Comparison of ENCODE assay signal across 8 cellular contexts in the genomic region with DNA sequence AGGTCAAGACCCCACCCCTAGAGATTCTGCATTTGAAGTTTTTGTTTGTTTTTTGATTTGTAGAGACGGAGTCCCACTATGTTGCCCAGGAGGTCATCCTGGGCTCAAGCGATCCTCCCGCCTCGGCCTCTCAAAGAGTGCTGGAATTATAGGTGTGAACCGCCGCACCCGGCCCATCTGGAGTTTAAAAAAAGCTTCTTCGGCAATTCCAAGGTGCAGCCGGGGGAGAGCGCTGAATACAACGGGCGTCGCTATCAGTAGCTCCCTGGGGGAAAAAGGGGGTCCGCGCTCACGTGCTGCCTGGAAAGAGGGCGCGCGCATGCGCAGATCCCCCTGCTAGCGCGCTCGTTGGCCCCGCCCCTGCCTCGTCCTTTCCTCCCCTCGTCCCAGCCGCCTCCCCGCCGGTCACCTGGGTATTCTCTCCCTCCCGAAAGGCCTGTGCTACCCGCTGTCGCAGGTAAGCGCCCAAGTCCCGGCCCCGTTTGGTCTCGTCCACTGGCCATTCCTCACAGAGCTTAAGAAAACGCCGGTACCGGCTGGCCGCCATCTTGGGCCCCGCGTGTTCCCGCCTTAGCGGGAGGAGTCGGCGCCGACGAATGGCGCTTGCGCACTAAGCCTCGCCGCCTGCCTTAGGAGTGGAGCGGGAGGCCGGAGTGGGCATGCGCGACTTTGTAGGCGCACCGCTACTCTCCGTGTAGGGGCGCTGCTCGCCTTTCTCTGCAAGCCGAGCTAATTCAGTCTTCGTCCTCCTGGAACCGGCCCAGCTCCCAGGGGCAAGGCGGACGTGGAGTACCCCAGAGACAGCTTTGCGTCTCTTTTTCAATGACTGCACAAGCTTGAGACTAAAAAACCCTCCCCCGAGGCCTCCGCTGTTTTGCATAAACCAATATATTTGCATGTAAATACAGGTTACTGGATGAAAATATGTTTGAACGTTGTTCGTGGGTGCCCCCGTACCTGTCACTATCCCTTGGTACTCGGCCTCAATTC. TPM values are rescaled to one million over a fixed set of nuclear protein-coding genes. Genes with fewer than 3 reads are reported as not detected.
DNase-seq lines count a peak whose midpoint lies in the region; ATAC-seq and TF ChIP-seq lines count a peak whose summit lies in the region.

Gene UQCC2, minus strand, starts transcription at position 561 of the 990 bp plus-strand sequence. Its CDS starts 14 bp downstream, at position 547.

- no peaks in the 10 kb centered on the region for H3K9me3 ChIP-seq in Panc1 (ENCODE audit: control insufficient read depth, insufficient read depth, low read depth, low read length)
- H3K9me3 ChIP-seq in muscle layer of duodenum (ENCODE audit: control insufficient read depth in 1 of 2, low read length in 2 of 2) = no peaks in the 10 kb centered on the region

- BruUV-seq in Panc1 (replicated peaks; lab: Mats Ljungman, UMichigan) = no TSS peak

- peak within 1 kb of the TSS; percentile 98 for H3K4me3 Mint-ChIP-seq in activated T-cell treated with anti-CD3 and anti-CD28 coated beads, Interleukin-2, amount 50 U/mL, for 4 hours

- H4K20me1 ChIP-seq in KMS-11 (ENCODE audit: insufficient read depth) = no peaks in the 10 kb centered on the region

- peak within 1 kb of the TSS; percentile 59 for H3K4me3 ChIP-seq in KMS-11 (IDR thresholded peaks at IDR 0.05; ENCODE audit: insufficient read depth, low read depth, low read length)
- H3K4me3 ChIP-seq in Panc1 (ENCODE audit: low read depth in 2 of 2, low read length in 2 of 2) = peak within 1 kb of the TSS; percentile 68 to 88
- peak within 1 kb of the TSS; percentile 76 to 81 for H3K4me3 ChIP-seq in muscle layer of duodenum (ENCODE audit: low read depth in 1 of 2, low read length in 2 of 2)

- H3K4me1 Mint-ChIP-seq in activated T-cell treated with anti-CD3 and anti-CD28 coated beads, Interleukin-2, amount 50 U/mL, for 4 hours (ENCODE audit: low read depth) = peaks cover 35% of the 10 kb centered on the region

- H3K36me3 Mint-ChIP-seq in activated T-cell treated with anti-CD3 and anti-CD28 coated beads, Interleukin-2, amount 50 U/mL, for 4 hours (ENCODE audit: insufficient read depth) = peaks cover 26% of the 10 kb centered on the region

- H3K4me2 ChIP-seq in KMS-11 = peak within 1 kb of the TSS; percentile 100

- POLR2A ChIA-PET in Panc1 (lab: Charles Lee) = interaction anchor here (0.5 to 0.6 kb wide), 8 partner anchors 8 to 676 kb away, joined by 3 to 8 read pairs (median 3); no protein-coding TSS in a partner anchor

- in situ Hi-C loops in Panc1 (cut with HindIII; ENCODE audit: low pct_unique_long_range_greater_than_20kb, low sequenced_read_pairs) = no loop called here

- H3K4me1 ChIP-seq in KMS-11 (ENCODE audit: low read depth, poor library complexity, severe bottlenecking) = peaks cover 16% of the 10 kb centered on the region
- H3K4me1 ChIP-seq in Panc1 (ENCODE audit: control insufficient read depth, insufficient read depth, low read length) = peaks cover 8% of the 10 kb centered on the region
- H3K4me1 ChIP-seq in muscle layer of duodenum (ENCODE audit: control insufficient read depth in 1 of 2, insufficient read depth in 2 of 2, low read length in 2 of 2) = peaks cover 7 to 18% of the 10 kb centered on the region in 2 donors

- peak within 1 kb of the TSS; percentile 98 for H3K9ac ChIP-seq in KMS-11

- H2AFZ ChIP-seq in KMS-11 (ENCODE audit: low read depth) = peak within 1 kb of the TSS; percentile 96

- H3K9me3 Mint-ChIP-seq in activated T-cell treated with anti-CD3 and anti-CD28 coated beads, Interleukin-2, amount 50 U/mL, for 4 hours = no peaks in the 10 kb centered on the region

- CTCF ChIA-PET in Panc1 (lab: Charles Lee) = interaction anchor here (0.5 to 1.8 kb wide), 26 partner anchors 9 to 1322 kb away, joined by 3 to 12 read pairs (median 4); partner anchors contain the start of genes BAK1 and BLTP3A

- peak; percentile 95 for DNase-seq in DMS53 treated with DMSO at 0.1 percent for 48 hours (lab: John Stamatoyannopoulos, UW; ENCODE audit: unreplicated experiment)
- DNase-seq in Panc1 (ENCODE audit: low read depth, low spot score) = peak; percentile 76
- DNase-seq in activated T-cell treated with anti-CD3 and anti-CD28 coated beads, Interleukin-2, amount 50 U/mL, for 4 hours = peak; percentile 97
- peak; percentile 94 to 96 for DNase-seq in stimulated activated CD8-positive, alpha-beta memory T cell treated with anti-CD3 and anti-CD28 coated beads, Interleukin-7, amount 100 ng/mL, for 4 hours (ENCODE audit: low read depth in 2 of 2)

- intact Hi-C loops in Panc1 (cut with micrococcal nuclease; ENCODE audit: unreplicated experiment) = no loop called here

- TF ChIP-seq CTCF in KMS-11 (conservative IDR thresholded peaks at IDR 0.05; ENCODE audit: low read depth, low read length) (no peak; the same call in 1 of the 2 replicates), Panc1 (IDR thresholded peaks at IDR 0.05) (peak; percentile 91)

- no peaks in the 10 kb centered on the region for H3K36me3 ChIP-seq in KMS-11 (ENCODE audit: insufficient read depth)
- peaks cover 7% of the 10 kb centered on the region; the same call in 1 of the 2 replicates for H3K36me3 ChIP-seq in Panc1 (ENCODE audit: control insufficient read depth, insufficient read depth, low read length)
- peaks cover 0 to 5% of the 10 kb centered on the region in 2 donors for H3K36me3 ChIP-seq in muscle layer of duodenum (ENCODE audit: control insufficient read depth in 1 of 2, insufficient read depth in 2 of 2, low read length in 2 of 2)

- peaks cover 12% of the 10 kb centered on the region; the same call in 1 of the 2 replicates for H3K79me2 ChIP-seq in KMS-11 (ENCODE audit: insufficient read depth, low read depth)

- H3K27me3 Mint-ChIP-seq in activated T-cell treated with anti-CD3 and anti-CD28 coated beads, Interleukin-2, amount 50 U/mL, for 4 hours (ENCODE audit: low read depth) = no peaks in the 10 kb centered on the region

- H3K27ac ChIP-seq in KMS-11 (peak within 1 kb of the TSS; percentile 93), Panc1 (ENCODE audit: low read length) (peak within 1 kb of the TSS; percentile 93), muscle layer of duodenum (ENCODE audit: low read length) (peak within 1 kb of the TSS; percentile 92)

- H3K27me3 ChIP-seq in KMS-11 (ENCODE audit: insufficient read depth, low read depth) = no peaks in the 10 kb centered on the region
- H3K27me3 ChIP-seq in Panc1 (ENCODE audit: control insufficient read depth, insufficient read depth, low read length) = no peaks in the 10 kb centered on the region
- H3K27me3 ChIP-seq in muscle layer of duodenum (ENCODE audit: low read depth, low read length) = no peaks in the 10 kb centered on the region

- ATAC-seq in GM21723 (IDR thresholded peaks at IDR 0.05; ENCODE audit: unreplicated experiment) (peak; percentile 81), Panc1 (peak; percentile 98), esophagus mucosa (peak; percentile 90)
- ATAC-seq in activated T-cell treated with anti-CD3 and anti-CD28 coated beads, Interleukin-2, amount 50 U/mL, for 4 hours = peak; percentile 96 to 97

RNA-seq across cellular contexts. Expression of gene UQCC2, which starts in this region (rescaled TPM):
- total RNA-seq in Panc1 (2021; ENCODE audit: unreplicated experiment) = 135 TPM
- polyA plus RNA-seq in Panc1 (2012; ENCODE audit: insufficient read length) = 173 TPM
- total RNA-seq in activated T-cell treated with anti-CD3 and anti-CD28 coated beads, Interleukin-2, amount 50 U/mL, for 4 hours = 100 to 1,000 TPM; 108 to 142 (median 110) TPM
- 77.6 TPM for total RNA-seq in esophagus mucosa

Comparison
In these comparisons a context has a peak if more than half of its experiments do, and no peak if none do; other contexts are left out.
1. Peak in every context shown above with its lines: DNase-seq, ATAC-seq, H3K4me3 ChIP-seq and H3K27ac ChIP-seq.